9 cellular contexts compared by ENCODE assay signal in genomic region chr13:99215466-99215865, GRCh38. TPM values are rescaled to one million over a fixed set of nuclear protein-coding genes. Genes with fewer than 3 reads are reported as not detected.
DNase-seq lines count a peak whose midpoint lies in the region; ATAC-seq and TF ChIP-seq lines count a peak whose summit lies in the region.
"Had no signal": no experiment of that assay in that cellular context is flagged by ENCODE, and none has a peak within 500 bp of the region (broad histone marks: within the 10 kb centered on the region; RNA-seq: fewer than 3 reads in every experiment).

No MANE protein-coding gene starts in this region.

- H3K79me2 ChIP-seq in parathyroid adenoma, result peaks cover 9% of the 10 kb centered on the region

- POLR2A ChIA-PET in WTC11 (lab: Charles Lee), result no interaction called here

- no peaks in the 10 kb centered on the region for H3K27me3 Mint-ChIP-seq in WTC11 (ENCODE audit: low read depth)

- no peaks in the 10 kb centered on the region for H3K36me3 ChIP-seq in parathyroid adenoma (ENCODE audit: control insufficient read depth, insufficient read depth, low read length)

- no peak overlapping the region for H3K27ac ChIP-seq in parathyroid adenoma
- H3K27ac ChIP-seq: C4-2B had no signal

- H3K9me3 Mint-ChIP-seq in WTC11, result no peaks in the 10 kb centered on the region

- H3K4me1 Mint-ChIP-seq in WTC11, result peaks cover 46% of the 10 kb centered on the region

- no peak overlapping the region for H3K4me3 Mint-ChIP-seq in WTC11

- H2AFZ ChIP-seq in parathyroid adenoma, result no peak overlapping the region

- H3K27me3 ChIP-seq in parathyroid adenoma (ENCODE audit: control insufficient read depth, insufficient read depth, low read length), result no peaks in the 10 kb centered on the region

- peak overlapping the region; percentile 30; the same call in 1 of the 2 replicates for H3K4me3 ChIP-seq in GM12864 (ENCODE audit: low read depth, low read length)
- peak overlapping the region; percentile 14 for H3K4me3 ChIP-seq in parathyroid adenoma (ENCODE audit: low read depth, low read length)

- H3K9me3 ChIP-seq in parathyroid adenoma (ENCODE audit: control insufficient read depth, low read length), result no peaks in the 10 kb centered on the region

- peak; percentile 29 for ATAC-seq in WTC11
- no peak for ATAC-seq in GM19467 (IDR thresholded peaks at IDR 0.05; ENCODE audit: unreplicated experiment)
- ATAC-seq in HG03139 (IDR thresholded peaks at IDR 0.05; ENCODE audit: unreplicated experiment), result no peak
- no peak for ATAC-seq in left lobe of liver

- H3K36me3 Mint-ChIP-seq in WTC11, result no peaks in the 10 kb centered on the region

- CTCF ChIA-PET in WTC11 (lab: Charles Lee), result interaction anchor here (1.1 to 1.9 kb wide), 3 partner anchors 14 to 54 kb away, joined by 3 to 10 read pairs (median 3); no protein-coding TSS in a partner anchor

- no peak for TF ChIP-seq CTCF in GM12864 (IDR thresholded peaks at IDR 0.05; ENCODE audit: low read depth, low read length, missing control alignments)
- no peak for TF ChIP-seq CTCF in WTC11 (IDR thresholded peaks at IDR 0.05)
- TF ChIP-seq CTCF in parathyroid adenoma (IDR thresholded peaks at IDR 0.05), result no peak

- peak overlapping the region; percentile 93 for H3K27ac Mint-ChIP-seq in WTC11

- H3K4me2 ChIP-seq in parathyroid adenoma (ENCODE audit: low read length), result peak overlapping the region; percentile 36

- H3K9ac ChIP-seq in parathyroid adenoma, result no peak overlapping the region

- DNase-seq in GM12864 (ENCODE audit: low read depth) (no peak), WTC11 (ENCODE audit: low spot score) (no peak), left lobe of liver (ENCODE audit: low spot score) (no peak), NCI-H774 (lab: John Stamatoyannopoulos, UW) (no peak)
- peak; percentile 47 for DNase-seq in activated naive CD4-positive, alpha-beta T cell treated with anti-CD3 and anti-CD28 coated beads, Interleukin-2, amount 50 U/mL, for 16 hours

- H3K4me1 ChIP-seq in parathyroid adenoma, result no peaks in the 10 kb centered on the region

TF ChIP-seq in WTC11, 78 proteins besides CTCF, POLR2A, EP300 and RAD21 (continues in another document):
- no peak for TF ChIP-seq PREB (CRISPR knock-in tag; IDR thresholded peaks at IDR 0.05; ENCODE audit: borderline replicate concordance)
- TF ChIP-seq ERG (CRISPR knock-in tag; IDR thresholded peaks at IDR 0.05), result no peak
- no peak for TF ChIP-seq TEAD4 (CRISPR knock-in tag; IDR thresholded peaks at IDR 0.05)
- TF ChIP-seq ZNF317 (CRISPR knock-in tag; IDR thresholded peaks at IDR 0.05; ENCODE audit: borderline replicate concordance, low read depth), result no peak
- TF ChIP-seq FOXP4 (CRISPR knock-in tag; IDR thresholded peaks at IDR 0.05), result no peak
- no peak for TF ChIP-seq ZMAT4 (CRISPR knock-in tag; IDR thresholded peaks at IDR 0.05)
- no peak for TF ChIP-seq NFE2L1 (CRISPR knock-in tag; IDR thresholded peaks at IDR 0.05)
- TF ChIP-seq AR (CRISPR knock-in tag; IDR thresholded peaks at IDR 0.05), result no peak
- no peak for TF ChIP-seq SOX15 (CRISPR knock-in tag; IDR thresholded peaks at IDR 0.05)
- no peak for TF ChIP-seq ARID4B (CRISPR knock-in tag; IDR thresholded peaks at IDR 0.05; ENCODE audit: borderline replicate concordance)
- TF ChIP-seq FOXJ3 (CRISPR knock-in tag; IDR thresholded peaks at IDR 0.05; ENCODE audit: borderline replicate concordance), result no peak
- no peak for TF ChIP-seq IRF2 (CRISPR knock-in tag; IDR thresholded peaks at IDR 0.05; ENCODE audit: borderline replicate concordance, low read depth)

RNA-seq across cellular contexts. Expression of gene UBAC2, which starts 14.8 kb away (rescaled TPM):
- 64.7 to 72.4 TPM (median 71.3 TPM) in 3 replicates for total RNA-seq in WTC11 (2021)
- 33.4 TPM for total RNA-seq in left lobe of liver

RNA-seq across cellular contexts. Expression of gene GPR18, which starts 42.7 kb away (rescaled TPM):
- total RNA-seq in WTC11 (2021) (0.09 TPM in 1 of 3 replicates, not detected in the others), left lobe of liver (0.15 TPM)
